26 cellular contexts compared by ENCODE assay signal in genomic region chr3:74693216-74693615, GRCh38.
"Had no signal": no experiment of that assay in that cellular context is flagged by ENCODE, and none has a peak within 500 bp of the region (broad histone marks: within the 10 kb centered on the region; RNA-seq: fewer than 3 reads in every experiment).

No MANE protein-coding gene starts in this region.

- H3K36me3 ChIP-seq: gastroesophageal sphincter, heart left ventricle, neutrophil, pancreas, right lobe of liver, tibial nerve, upper lobe of left lung had no signal

- ATAC-seq: foreskin keratinocyte; gastroesophageal sphincter; left lobe of liver; natural killer cell treated with Interleukin-12 subunit alpha and Interleukin-12 subunit beta and Interleukin-15 and Interleukin-18, amount 100 ng/mL, for 72 hours; pancreas; right lobe of liver; stimulated activated memory B cell treated with anti-CD40 and anti-IgM and Interleukin-4, amounts not matched to agents 10 μg/mL and 1 μg/mL and 100 μg/mL, for 72 hours; stimulated activated naive CD8-positive, alpha-beta T cell treated with anti-CD3 and anti-CD28 coated beads, Interleukin-15, Interleukin-2, amounts not matched to agents 100 U/mL and 50 U/mL, for 24 hours had no signal

- H3K27ac Mint-ChIP-seq: memory B cell; naive B cell; natural killer cell treated with Interleukin-12 subunit alpha and Interleukin-12 subunit beta and Interleukin-15 and Interleukin-18, amount 100 ng/mL, for 72 hours; stimulated activated memory B cell treated with anti-CD40 and anti-IgM and Interleukin-4, amounts not matched to agents 10 μg/mL and 1 μg/mL and 100 μg/mL, for 72 hours had no signal

- H3K27me3 ChIP-seq: dorsolateral prefrontal cortex, foreskin keratinocyte, gastroesophageal sphincter, heart left ventricle, hepatocyte, neutrophil, pancreas, right lobe of liver, testis, tibial nerve, upper lobe of left lung had no signal

- H3K9me3 ChIP-seq: gastroesophageal sphincter, heart left ventricle, neutrophil, pancreas, right lobe of liver, testis, tibial nerve, upper lobe of left lung had no signal

- H3K4me1 ChIP-seq: foreskin keratinocyte, gastroesophageal sphincter, pancreas, right lobe of liver, testis, tibial nerve, upper lobe of left lung had no signal

- H3K27me3 Mint-ChIP-seq: memory B cell; naive B cell; natural killer cell treated with Interleukin-12 subunit alpha and Interleukin-12 subunit beta and Interleukin-15 and Interleukin-18, amount 100 ng/mL, for 72 hours; stimulated activated memory B cell treated with anti-CD40 and anti-IgM and Interleukin-4, amounts not matched to agents 10 μg/mL and 1 μg/mL and 100 μg/mL, for 72 hours had no signal

- H3K4me1 Mint-ChIP-seq: memory B cell; naive B cell; stimulated activated memory B cell treated with anti-CD40 and anti-IgM and Interleukin-4, amounts not matched to agents 10 μg/mL and 1 μg/mL and 100 μg/mL, for 72 hours had no signal

- H3K4me3 Mint-ChIP-seq: memory B cell; naive B cell; natural killer cell treated with Interleukin-12 subunit alpha and Interleukin-12 subunit beta and Interleukin-15 and Interleukin-18, amount 100 ng/mL, for 72 hours; neural crest cell; stimulated activated memory B cell treated with anti-CD40 and anti-IgM and Interleukin-4, amounts not matched to agents 10 μg/mL and 1 μg/mL and 100 μg/mL, for 72 hours had no signal

- H3K79me2 ChIP-seq: hepatocyte had no signal

- DNase-seq: cortex of kidney; dorsolateral prefrontal cortex; effector CD4-positive, alpha-beta T cell; foreskin keratinocyte; heart left ventricle; naive B cell; pancreas; right lobe of liver; stimulated activated CD4-positive, alpha-beta T cell treated with anti-CD3 and anti-CD28 coated beads, Interleukin-2, amount 100 ng/mL, for 24 hours; stimulated activated CD4-positive, alpha-beta T cell treated with anti-CD3 and anti-CD28 coated beads, Interleukin-4, amount 100 ng/mL, for 4 hours; stimulated activated naive CD8-positive, alpha-beta T cell treated with anti-CD3 and anti-CD28 coated beads, Interleukin-15, Interleukin-2, amounts not matched to agents 100 U/mL and 50 U/mL, for 24 hours; substantia nigra; testis; upper lobe of left lung had no signal

- H2AFZ ChIP-seq: hepatocyte had no signal

- H3K4me3 ChIP-seq: dorsolateral prefrontal cortex, gastroesophageal sphincter, heart left ventricle, hepatocyte, lung, pancreas, right lobe of liver, testis, tibial nerve, upper lobe of left lung had no signal

- H3K4me2 ChIP-seq: hepatocyte had no signal

- H3K27ac ChIP-seq: dorsolateral prefrontal cortex, foreskin keratinocyte, gastroesophageal sphincter, hepatocyte, neutrophil, pancreas, right lobe of liver, testis, tibial nerve, upper lobe of left lung had no signal

- FAIRE-seq: kidney, pancreas, urothelium cell line had no signal

- H3K9me3 Mint-ChIP-seq: neural crest cell had no signal

- H3K36me3 Mint-ChIP-seq: memory B cell; naive B cell; natural killer cell treated with Interleukin-12 subunit alpha and Interleukin-12 subunit beta and Interleukin-15 and Interleukin-18, amount 100 ng/mL, for 72 hours; stimulated activated memory B cell treated with anti-CD40 and anti-IgM and Interleukin-4, amounts not matched to agents 10 μg/mL and 1 μg/mL and 100 μg/mL, for 72 hours had no signal
